8 cellular contexts compared by ENCODE assay signal in the genomic region with DNA sequence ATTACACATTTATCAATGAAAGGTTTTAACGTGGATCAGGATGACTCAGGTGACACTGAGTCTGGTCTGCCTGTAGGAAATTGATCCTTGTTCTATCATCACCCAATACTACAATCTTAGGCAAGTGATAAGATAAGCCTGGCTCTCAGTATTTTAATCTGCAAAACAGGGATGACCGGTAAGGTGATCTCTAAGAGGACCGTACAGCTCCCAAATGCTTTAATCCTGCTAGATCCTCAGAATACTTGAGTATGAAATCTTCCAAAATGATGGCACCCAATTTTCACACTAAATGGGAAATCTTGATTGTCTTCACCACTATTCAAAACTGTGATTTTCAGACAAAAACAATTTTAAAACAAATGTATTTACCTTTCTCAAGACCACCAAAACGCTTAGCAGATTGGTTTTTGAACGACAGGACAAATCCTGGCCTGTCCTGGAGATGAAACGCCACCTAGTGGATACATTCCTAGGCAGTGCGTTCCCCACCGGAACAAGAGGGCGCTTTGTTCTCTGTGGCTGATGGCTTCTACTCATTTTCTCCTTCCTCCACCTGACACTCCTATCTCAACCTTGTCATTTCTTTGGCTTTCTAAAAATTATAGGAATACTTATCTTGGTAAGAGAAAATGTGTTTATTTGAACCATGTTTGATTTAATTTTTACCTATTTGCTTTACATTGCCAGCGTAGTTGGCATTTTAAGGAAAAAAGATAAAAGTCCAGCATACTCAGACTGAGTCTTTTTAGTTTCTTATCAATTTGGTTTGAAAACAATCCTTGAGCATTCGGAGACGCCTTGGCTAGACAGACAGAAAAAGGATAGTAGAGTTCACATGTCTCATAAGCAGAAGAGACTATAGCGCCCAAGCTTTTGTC. TPM values are rescaled to one million over a fixed set of nuclear protein-coding genes. Genes with fewer than 3 reads are reported as not detected.
DNase-seq lines count a peak whose midpoint lies in the region; ATAC-seq and TF ChIP-seq lines count a peak whose summit lies in the region.

No MANE protein-coding gene starts in this region.

- H3K27me3 ChIP-seq in stomach = peaks cover 0 to 10% (median 0%) of the 10 kb centered on the region in 3 donors

- H3K36me3 ChIP-seq in mucosa of descending colon (ENCODE audit: low read depth) = no peaks in the 10 kb centered on the region
- H3K36me3 ChIP-seq in stomach = no peaks in the 10 kb centered on the region

- intact Hi-C loops in mucosa of descending colon (cut with DNase I, micrococcal nuclease) (loop anchor here in 1 of 2 donors (2.0 kb wide), 1 partner anchor 1078 kb away; no protein-coding TSS in a partner anchor), stomach (cut with DNase I; ENCODE audit: low total_unique reads) (loop anchor here (10.0 kb wide), 1 partner anchor 1076 kb away; no protein-coding TSS in a partner anchor)

- H3K27ac ChIP-seq in stomach = no peak overlapping the region

- WGBS in stomach, 5 donors = 20 to 37% (median 31%) methylated on average over 13 of the region's 13 CpGs

- no peak for TF ChIP-seq POLR2A in stomach (IDR thresholded peaks at IDR 0.05)

- DNase-seq in AG10803 (ENCODE audit: low read depth) (peak; percentile 61), NCI-H82 treated with DMSO at 0.1 percent for 48 hours (lab: John Stamatoyannopoulos, UW; ENCODE audit: unreplicated experiment) (peak; percentile 47), epithelial cell of esophagus (ENCODE audit: low read depth) (peak; percentile 74), mucosa of descending colon (peak in 2 of 3 donors; percentile 30 to 74), stomach (peak; percentile 55)
- DNase-seq in activated CD8-positive, alpha-beta memory T cell treated with anti-CD3 and anti-CD28 coated beads for 24 hours = peak; percentile 61

- TF ChIP-seq CTCF in AG10803 (conservative IDR thresholded peaks at IDR 0.05; ENCODE audit: low read length) (peak; percentile 97), epithelial cell of esophagus (IDR thresholded peaks at IDR 0.05; ENCODE audit: insufficient read depth, low read depth, low read length, missing control alignments) (peak; percentile 99), mucosa of descending colon (IDR thresholded peaks at IDR 0.05) (peak; percentile 63), stomach (IDR thresholded peaks at IDR 0.05) (peak in 5 of 7 experiments; percentile 41 to 80 (median 46))

- no peak overlapping the region for H3K4me3 ChIP-seq in AG10803 (ENCODE audit: low read length)
- H3K4me3 ChIP-seq in epithelial cell of esophagus (ENCODE audit: low read length) = no peak overlapping the region
- no peak overlapping the region for H3K4me3 ChIP-seq in mucosa of descending colon
- H3K4me3 ChIP-seq in stomach = no peak overlapping the region

- no peak for TF ChIP-seq EP300 in stomach (IDR thresholded peaks at IDR 0.05)

- H3K4me1 ChIP-seq in mucosa of descending colon (ENCODE audit: low read depth) (no peaks in the 10 kb centered on the region), stomach (peaks cover 0 to 18% (median 1%) of the 10 kb centered on the region in 4 donors)

- peak; percentile 70 for ATAC-seq in GM18861 (IDR thresholded peaks at IDR 0.05; ENCODE audit: unreplicated experiment)
- ATAC-seq in HG03159 (IDR thresholded peaks at IDR 0.05; ENCODE audit: unreplicated experiment) = peak; percentile 92
- ATAC-seq in mucosa of descending colon = peak; percentile 87

- H3K9me3 ChIP-seq in mucosa of descending colon (no peaks in the 10 kb centered on the region), stomach (no peaks in the 10 kb centered on the region)

RNA-seq across cellular contexts. Expression of a gene that starts 41.2 kb away (rescaled TPM):
- total RNA-seq in mucosa of descending colon (10 to 100 TPM in 2 of 3 donors, 1 to 10 TPM in 1; 8.8 to 36.0 (median 20.5) TPM), stomach (100 to 1,000 TPM in 1 of 5 donors, 10 to 100 TPM in 4; 10.1 to 184 (median 29.2) TPM)
- 1 to 10 TPM; 1.5 to 4.7 (median 2.0) TPM for polyA plus RNA-seq in stomach

Comparison
In these comparisons a context has a peak if more than half of its experiments do, and no peak if none do; other contexts are left out.
1. CTCF ChIP-seq: peak in every context shown above with its lines; median percentile 99 in epithelial cell of esophagus; 97 in AG10803; 63 in mucosa of descending colon; 46 in stomach.